In genomic region chr10:99977916-99978315, GRCh38 we compare ENCODE assay signal across 16 cellular contexts. TPM values are rescaled to one million over a fixed set of nuclear protein-coding genes. Genes with fewer than 3 reads are reported as not detected.
DNase-seq lines count a peak whose midpoint lies in the region; ATAC-seq and TF ChIP-seq lines count a peak whose summit lies in the region.
"Had no signal": no experiment of that assay in that cellular context is flagged by ENCODE, and none has a peak within 500 bp of the region (broad histone marks: within the 10 kb centered on the region; RNA-seq: fewer than 3 reads in every experiment).

No MANE protein-coding gene starts in this region.

- DNase-seq in WERI-Rb-1 (peak; percentile 70), iPS-NIHi7 (ENCODE audit: extremely low spot score) (peak; percentile 39), suprapubic skin (ENCODE audit: low spot score in 2 of 2) (no peak)
- DNase-seq in naive thymus-derived CD4-positive, alpha-beta T cell, result no peak
- no peak for DNase-seq in activated CD4-positive, alpha-beta T cell treated with anti-CD3 and anti-CD28 coated beads for 36 hours
- DNase-seq: activated CD4-positive, alpha-beta T cell treated with anti-CD3 and anti-CD28 coated beads for 48 hours; activated T-cell treated with anti-CD3 and anti-CD28 coated beads, Interleukin-2, amount 50 U/mL, for 4 hours; CD4-positive, CD25-positive, alpha-beta regulatory T cell; GDM1; H9; T-helper 1 cell had no signal

- H3K4me1 ChIP-seq in HUES48 (ENCODE audit: control insufficient read depth, insufficient read depth, low read length) (peaks cover 6% of the 10 kb centered on the region; the same call in 1 of the 2 replicates), suprapubic skin (peaks cover 61% of the 10 kb centered on the region)
- H3K4me1 ChIP-seq in naive thymus-derived CD4-positive, alpha-beta T cell (ENCODE audit: control insufficient read depth in 2 of 2, insufficient read depth in 2 of 2, low read length in 2 of 2), result no peaks in the 10 kb centered on the region

- peaks cover 0 to 4% (median 3%) of the 10 kb centered on the region in 5 donors for H3K36me3 Mint-ChIP-seq in naive thymus-derived CD4-positive, alpha-beta T cell
- H3K36me3 Mint-ChIP-seq in activated CD4-positive, alpha-beta T cell treated with anti-CD3 and anti-CD28 coated beads for 36 hours (ENCODE audit: low read depth), result no peaks in the 10 kb centered on the region
- H3K36me3 Mint-ChIP-seq: CD4-positive, CD25-positive, alpha-beta regulatory T cell had no signal

- H3K4me3 ChIP-seq in HUES48 (ENCODE audit: low read depth, low read length), result no peak overlapping the region
- no peak overlapping the region for H3K4me3 ChIP-seq in WERI-Rb-1 (ENCODE audit: low read depth, low read length)
- no peak overlapping the region for H3K4me3 ChIP-seq in suprapubic skin
- H3K4me3 ChIP-seq in naive thymus-derived CD4-positive, alpha-beta T cell (ENCODE audit: low read length), result no peak overlapping the region

- POLR2A ChIA-PET in naive thymus-derived CD4-positive, alpha-beta T cell (lab: Charles Lee), result no interaction called here
- POLR2A ChIA-PET in activated CD4-positive, alpha-beta T cell treated with anti-CD3 and anti-CD28 coated beads for 36 hours (lab: Charles Lee), result no interaction called here

- TF ChIP-seq EP300 in suprapubic skin (IDR thresholded peaks at IDR 0.05), result no peak

- no peaks in the 10 kb centered on the region for H3K9me3 Mint-ChIP-seq in naive thymus-derived CD4-positive, alpha-beta T cell
- H3K9me3 Mint-ChIP-seq in activated CD4-positive, alpha-beta T cell treated with anti-CD3 and anti-CD28 coated beads for 36 hours (ENCODE audit: low read depth), result no peaks in the 10 kb centered on the region
- H3K9me3 Mint-ChIP-seq: activated T-cell treated with anti-CD3 and anti-CD28 coated beads, Interleukin-2, amount 50 U/mL, for 4 hours; CD4-positive, CD25-positive, alpha-beta regulatory T cell; H9 had no signal

- no peaks in the 10 kb centered on the region for H3K27me3 Mint-ChIP-seq in naive thymus-derived CD4-positive, alpha-beta T cell
- H3K27me3 Mint-ChIP-seq in activated CD4-positive, alpha-beta T cell treated with anti-CD3 and anti-CD28 coated beads for 36 hours, result no peaks in the 10 kb centered on the region
- H3K27me3 Mint-ChIP-seq: CD4-positive, CD25-positive, alpha-beta regulatory T cell; progenitor cell of endocrine pancreas had no signal

- H3K27ac ChIP-seq in HUES48 (ENCODE audit: low read depth, low read length), result peak overlapping the region; percentile 75
- peak overlapping the region; percentile 9; the same call in 1 of the 2 replicates for H3K27ac ChIP-seq in WERI-Rb-1
- peak overlapping the region; percentile 76 for H3K27ac ChIP-seq in suprapubic skin
- no peak overlapping the region for H3K27ac ChIP-seq in naive thymus-derived CD4-positive, alpha-beta T cell (ENCODE audit: low read depth, low read length)
- H3K27ac ChIP-seq: HL-60 had no signal

- no peak for TF ChIP-seq CTCF in WERI-Rb-1 (IDR thresholded peaks at IDR 0.05; ENCODE audit: low read depth, low read length)
- TF ChIP-seq CTCF in suprapubic skin (IDR thresholded peaks at IDR 0.05), result no peak

- 94% methylated on average over 5 of the region's 5 CpGs for WGBS in suprapubic skin

- CTCF ChIA-PET in naive thymus-derived CD4-positive, alpha-beta T cell (lab: Charles Lee), result no interaction called here
- CTCF ChIA-PET in activated CD4-positive, alpha-beta T cell treated with anti-CD3 and anti-CD28 coated beads for 36 hours (lab: Charles Lee), result interaction anchor here (1.2 kb wide), 1 partner anchor 69 kb away, joined by 4 read pairs; no protein-coding TSS in a partner anchor

- no peak overlapping the region for H3K9ac ChIP-seq in HUES48 (ENCODE audit: low read depth, low read length)

- no peak overlapping the region for H3K4me3 Mint-ChIP-seq in naive thymus-derived CD4-positive, alpha-beta T cell
- no peak overlapping the region for H3K4me3 Mint-ChIP-seq in activated CD4-positive, alpha-beta T cell treated with anti-CD3 and anti-CD28 coated beads for 36 hours
- H3K4me3 Mint-ChIP-seq: activated T-cell treated with anti-CD3 and anti-CD28 coated beads, Interleukin-2, amount 50 U/mL, for 4 hours; CD4-positive, CD25-positive, alpha-beta regulatory T cell; H9 had no signal

- H3K36me3 ChIP-seq in HUES48 (ENCODE audit: control insufficient read depth, insufficient read depth, low read length), result no peaks in the 10 kb centered on the region
- no peaks in the 10 kb centered on the region for H3K36me3 ChIP-seq in WERI-Rb-1
- no peaks in the 10 kb centered on the region for H3K36me3 ChIP-seq in suprapubic skin
- H3K36me3 ChIP-seq in naive thymus-derived CD4-positive, alpha-beta T cell (ENCODE audit: control insufficient read depth in 2 of 3, insufficient read depth in 3 of 3, low read length in 3 of 3), result no peaks in the 10 kb centered on the region

- TF ChIP-seq POLR2A in suprapubic skin (IDR thresholded peaks at IDR 0.05), result no peak

- no peak overlapping the region for H3K27ac Mint-ChIP-seq in naive thymus-derived CD4-positive, alpha-beta T cell
- H3K27ac Mint-ChIP-seq in activated CD4-positive, alpha-beta T cell treated with anti-CD3 and anti-CD28 coated beads for 36 hours, result no peak overlapping the region
- H3K27ac Mint-ChIP-seq: CD4-positive, CD25-positive, alpha-beta regulatory T cell; progenitor cell of endocrine pancreas had no signal

- intact Hi-C loops in naive thymus-derived CD4-positive, alpha-beta T cell (cut with micrococcal nuclease), result loop anchor here in 1 of 2 donors (10.0 kb wide), 1 partner anchor 67 kb away; no protein-coding TSS in a partner anchor
- intact Hi-C loops in activated CD4-positive, alpha-beta T cell treated with anti-CD3 and anti-CD28 coated beads for 36 hours (cut with DNase I, micrococcal nuclease), result loop anchor here in 1 of 2 experiments (10.0 kb wide), 1 partner anchor 67 kb away; no protein-coding TSS in a partner anchor

- H3K9me3 ChIP-seq in HUES48 (ENCODE audit: control insufficient read depth, insufficient read depth, low read length) (no peaks in the 10 kb centered on the region), WERI-Rb-1 (ENCODE audit: severe bottlenecking) (no peaks in the 10 kb centered on the region), suprapubic skin (no peaks in the 10 kb centered on the region)
- H3K9me3 ChIP-seq in naive thymus-derived CD4-positive, alpha-beta T cell (ENCODE audit: control insufficient read depth in 2 of 3, low read length in 3 of 3), result no peaks in the 10 kb centered on the region

- no peak for ATAC-seq in GM18867 (IDR thresholded peaks at IDR 0.05; ENCODE audit: unreplicated experiment)
- ATAC-seq in naive thymus-derived CD4-positive, alpha-beta T cell, result no peak
- ATAC-seq in GM21576 (IDR thresholded peaks at IDR 0.05; ENCODE audit: unreplicated experiment), result no peak
- no peak for ATAC-seq in activated CD4-positive, alpha-beta T cell treated with anti-CD3 and anti-CD28 coated beads for 36 hours
- ATAC-seq: activated T-cell treated with anti-CD3 and anti-CD28 coated beads, Interleukin-2, amount 50 U/mL, for 4 hours had no signal

- H3K27me3 ChIP-seq in HUES48 (ENCODE audit: control insufficient read depth, insufficient read depth, low read length), result no peaks in the 10 kb centered on the region
- H3K27me3 ChIP-seq in WERI-Rb-1 (ENCODE audit: insufficient read depth, low read depth, severe bottlenecking), result no peaks in the 10 kb centered on the region
- no peaks in the 10 kb centered on the region for H3K27me3 ChIP-seq in suprapubic skin
- H3K27me3 ChIP-seq in naive thymus-derived CD4-positive, alpha-beta T cell (ENCODE audit: control insufficient read depth in 2 of 2, insufficient read depth in 2 of 2, low read length in 2 of 2), result no peaks in the 10 kb centered on the region

- H3K4me1 Mint-ChIP-seq in naive thymus-derived CD4-positive, alpha-beta T cell, result peaks cover 0 to 8% (median 0%) of the 10 kb centered on the region in 7 donors
- no peaks in the 10 kb centered on the region for H3K4me1 Mint-ChIP-seq in activated CD4-positive, alpha-beta T cell treated with anti-CD3 and anti-CD28 coated beads for 36 hours

RNA-seq across cellular contexts. Expression of gene DNMBP, which starts 31.8 kb away (rescaled TPM):
- total RNA-seq in suprapubic skin, result 10 to 100 TPM; 43.4 to 89.6 (median 52.3) TPM
- 1 to 10 TPM; 2.8 to 8.5 (median 4.4) TPM for total RNA-seq in naive thymus-derived CD4-positive, alpha-beta T cell
- polyA plus RNA-seq in naive thymus-derived CD4-positive, alpha-beta T cell, result under 1 TPM; 0.40 to 0.94 TPM
- 1 to 10 TPM; 1.9 to 2.4 TPM for total RNA-seq in activated CD4-positive, alpha-beta T cell treated with anti-CD3 and anti-CD28 coated beads for 36 hours

Comparison
In these comparisons a context has a peak if more than half of its experiments do, and no peak if none do; other contexts are left out.
1. DNase-seq: peak in WERI-Rb-1 (single experiment) and iPS-NIHi7 (single experiment); none in suprapubic skin (0 of 2), naive thymus-derived CD4-positive, alpha-beta T cell (0 of 9) and activated CD4-positive, alpha-beta T cell treated with anti-CD3 and anti-CD28 coated beads for 36 hours (single experiment).
2. RNA of gene DNMBP, which starts 31.8 kb away (total RNA-seq): 43.4 to 89.6 TPM in suprapubic skin; 2.8 to 8.5 TPM in naive thymus-derived CD4-positive, alpha-beta T cell and 1.9 to 2.4 TPM in activated CD4-positive, alpha-beta T cell treated with anti-CD3 and anti-CD28 coated beads for 36 hours; every median in the first group is over 4 times any median in the second.